In genomic region chr16:19375561-19376158, GRCh38 we compare ENCODE assay signal across 2 cellular contexts.
TF ChIP-seq lines count a peak whose summit lies in the region.

No MANE protein-coding gene starts in this region.

TF ChIP-seq in HCT116, 20 proteins besides CTCF, POLR2A, EP300 and RAD21 (continued from another document):
- TF ChIP-seq EZH2phosphoT487 (IDR thresholded peaks at IDR 0.05; ENCODE audit: borderline replicate concordance) (no peak), ZFX (IDR thresholded peaks at IDR 0.05) (no peak)
TF ChIP-seq in HCT116: peak in this region for 1.

TF ChIP-seq in GM12878, 131 proteins besides CTCF, POLR2A, EP300 and RAD21 (continued from another document):
- TF ChIP-seq ZBTB4 (CRISPR knock-in tag; IDR thresholded peaks at IDR 0.05) (no peak), PBX3 (IDR thresholded peaks at IDR 0.05; ENCODE audit: insufficient replicate concordance, low read depth, low read length) (peak; percentile 80), SMAD1 (IDR thresholded peaks at IDR 0.05; ENCODE audit: low read depth, partially characterized antibody) (no peak), KLF5 (IDR thresholded peaks at IDR 0.05; ENCODE audit: partially characterized antibody) (no peak), NFIC (IDR thresholded peaks at IDR 0.05; ENCODE audit: low read depth, low read length) (no peak), RAD51 (IDR thresholded peaks at IDR 0.05) (peak; percentile 30; the same call in 1 of the 2 replicates), RB1 (IDR thresholded peaks at IDR 0.05; ENCODE audit: borderline replicate concordance) (no peak), CHD1 (IDR thresholded peaks at IDR 0.05; ENCODE audit: low read depth, low read length) (no peak), ZBTB40 (IDR thresholded peaks at IDR 0.05; ENCODE audit: borderline replicate concordance) (no peak), POU2F2 (IDR thresholded peaks at IDR 0.05; ENCODE audit: borderline replicate concordance, low read depth, low read length) (0 out of 3 replicates have a peak, but pooled peaks have one; percentile 48), YY1 (IDR thresholded peaks at IDR 0.05; ENCODE audit: low read depth, low read length) (peak; percentile 34; the same call in 1 of the 2 replicates), SMARCA5 (IDR thresholded peaks at IDR 0.05) (no peak), ZNF384 (IDR thresholded peaks at IDR 0.05; ENCODE audit: borderline replicate concordance, low read depth, low read length) (peak; percentile 72), BRCA1 (IDR thresholded peaks at IDR 0.05; ENCODE audit: low read depth, low read length) (no peak), IKZF2 (IDR thresholded peaks at IDR 0.05) (no peak), MLLT1 (IDR thresholded peaks at IDR 0.05) (no peak), TCF7 (IDR thresholded peaks at IDR 0.05; ENCODE audit: borderline replicate concordance) (no peak), CREM (IDR thresholded peaks at IDR 0.05; ENCODE audit: low read depth) (no peak), MEF2A (IDR thresholded peaks at IDR 0.05; ENCODE audit: insufficient read depth, low read depth, low read length) (0 out of 2 replicates have a peak, but pooled peaks have one; percentile 22), IKZF1 (conservative IDR thresholded peaks at IDR 0.05) (no peak), RUNX3 (IDR thresholded peaks at IDR 0.05; ENCODE audit: low read length) (peak; percentile 44; the same call in 1 of the 2 replicates), ZSCAN29 (IDR thresholded peaks at IDR 0.05) (no peak), MYB (IDR thresholded peaks at IDR 0.05; ENCODE audit: borderline replicate concordance, low read depth, low read length) (no peak), SUZ12 (IDR thresholded peaks at IDR 0.05; ENCODE audit: unreplicated experiment) (no peak), RELA (IDR thresholded peaks at IDR 0.05; ENCODE audit: borderline replicate concordance, partially characterized antibody) (no peak), PKNOX1 (IDR thresholded peaks at IDR 0.05) (peak; percentile 94), FOXM1 (IDR thresholded peaks at IDR 0.05; ENCODE audit: low read depth, low read length) (peak; percentile 59; the same call in 1 of the 2 replicates), STAT3 (IDR thresholded peaks at IDR 0.05; ENCODE audit: low read depth, low read length) (no peak), RFX5 (IDR thresholded peaks at IDR 0.05; ENCODE audit: low read depth, low read length) (no peak), NKRF (conservative IDR thresholded peaks at IDR 0.05) (no peak), SMC3 (IDR thresholded peaks at IDR 0.05; ENCODE audit: borderline replicate concordance, low read length) (peak; percentile 99), TBL1XR1 (IDR thresholded peaks at IDR 0.05; ENCODE audit: low read depth, low read length) (0 out of 2 replicates have a peak, but pooled peaks have one; percentile 19)
